ENCODE assay signal across 8 cellular contexts in the genomic region with DNA sequence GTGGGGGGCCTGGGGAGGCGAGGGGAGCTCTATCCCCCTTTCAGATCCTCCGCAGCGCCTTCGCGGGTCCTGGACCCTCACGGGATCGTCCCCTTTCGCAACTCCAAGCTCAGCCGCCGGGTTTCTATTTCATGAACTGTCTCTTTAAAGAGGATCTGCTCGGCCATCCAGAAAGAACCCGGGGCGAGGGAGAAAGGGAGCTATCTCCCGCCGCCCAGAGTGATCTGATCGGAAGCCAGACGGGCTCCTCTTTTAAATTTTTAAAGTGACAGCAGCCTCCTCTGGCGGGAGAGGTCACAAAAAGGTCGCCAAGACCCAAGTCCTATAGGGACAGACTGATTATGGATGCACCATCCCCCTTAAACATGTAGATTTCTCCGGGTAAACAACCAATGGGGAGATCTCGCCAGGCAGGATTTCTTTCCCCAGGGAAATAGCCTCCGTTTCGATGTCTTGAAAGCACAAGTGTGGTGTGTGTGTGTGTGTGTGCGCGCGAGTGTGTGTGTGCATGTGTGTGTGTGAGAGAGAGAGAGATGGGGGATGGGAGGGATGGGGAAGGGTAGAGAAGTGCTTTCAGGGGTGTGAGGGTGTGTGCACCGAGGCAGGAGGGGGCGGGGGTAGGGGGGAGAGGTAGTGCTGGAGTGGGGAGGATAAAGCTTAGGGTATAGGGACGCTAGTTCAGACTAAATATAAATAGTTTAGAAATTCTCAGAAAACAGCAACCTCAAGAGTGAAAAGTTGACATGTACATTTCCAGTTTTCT.
DNase-seq lines count a peak whose midpoint lies in the region; ATAC-seq and TF ChIP-seq lines count a peak whose summit lies in the region.

No MANE protein-coding gene starts in this region.

- no peaks in the 10 kb centered on the region for H3K36me3 ChIP-seq in iPS-18a (ENCODE audit: control insufficient read depth, low read depth, low read length)
- no peaks in the 10 kb centered on the region for H3K36me3 ChIP-seq in sigmoid colon

- no peak for TF ChIP-seq POLR2A in sigmoid colon (IDR thresholded peaks at IDR 0.05)

- peak; percentile 4 for DNase-seq in stimulated activated CD4-positive, alpha-beta T cell treated with anti-CD3 and anti-CD28 coated beads, Interleukin-1b, Interleukin-23, amount 100 ng/mL, for 48 hours
- DNase-seq in stimulated activated CD4-positive, alpha-beta T cell treated with anti-CD3 and anti-CD28 coated beads, Interleukin-12 subunit alpha, Interleukin-12 subunit beta, amount 100 ng/mL, for 4 hours = no peak
- DNase-seq in NCI-H748 treated with DMSO at 0.1 percent for 48 hours (lab: John Stamatoyannopoulos, UW) (peak; percentile 14), sigmoid colon (peak; percentile 63)

- TF ChIP-seq CTCF in brain (conservative IDR thresholded peaks at IDR 0.05) (no peak), sigmoid colon (IDR thresholded peaks at IDR 0.05) (no peak)

- H3K27me3 ChIP-seq in iPS-18a (ENCODE audit: control insufficient read depth, insufficient read depth, low read length) (peaks cover 78% of the 10 kb centered on the region), sigmoid colon (peaks cover 25 to 82% (median 60%) of the 10 kb centered on the region in 3 donors)

- H3K36me3 Mint-ChIP-seq in brain = no peaks in the 10 kb centered on the region

- H3K4me1 Mint-ChIP-seq in brain = peaks cover 63% of the 10 kb centered on the region

- peak overlapping the region in 3 of 5 experiments; percentile 10 to 95 (median 51) for H3K27ac Mint-ChIP-seq in brain

- ATAC-seq in HG02840 (IDR thresholded peaks at IDR 0.05; ENCODE audit: low FRiP score, unreplicated experiment) (no peak), GM21423 (IDR thresholded peaks at IDR 0.05; ENCODE audit: unreplicated experiment) (no peak)

- H3K4me1 ChIP-seq in iPS-18a (ENCODE audit: control insufficient read depth, low read depth, low read length) = peaks cover 17% of the 10 kb centered on the region
- H3K4me1 ChIP-seq in sigmoid colon = peaks cover 0 to 27% (median 25%) of the 10 kb centered on the region in 4 donors

- peaks cover 82% of the 10 kb centered on the region for H3K27me3 Mint-ChIP-seq in brain

- no peak for TF ChIP-seq EP300 in sigmoid colon (IDR thresholded peaks at IDR 0.05)

- H3K9ac ChIP-seq in iPS-18a (ENCODE audit: low read length) = peak overlapping the region; percentile 24

- 1 to 2% methylated on average over 29 of the region's 29 CpGs for WGBS in sigmoid colon, 2 donors

- peaks cover 0 to 4% (median 0%) of the 10 kb centered on the region in 5 experiments for H3K9me3 Mint-ChIP-seq in brain

- H3K27ac ChIP-seq in iPS-18a (ENCODE audit: low read length) (no peak overlapping the region), sigmoid colon (peak overlapping the region; percentile 5 to 79 (median 26))

- H3K9me3 ChIP-seq in iPS-18a (ENCODE audit: control insufficient read depth, low read depth, low read length) = no peaks in the 10 kb centered on the region
- no peaks in the 10 kb centered on the region for H3K9me3 ChIP-seq in sigmoid colon

- intact Hi-C loops in sigmoid colon (cut with DNase I) = loop anchor here (2.0 to 10.0 kb wide), 6 partner anchors 193 to 820 kb away; partner anchors contain the start of genes ACTRT3, MECOM, SEC62 and TERC

- peak overlapping the region; percentile 74 for H3K4me3 ChIP-seq in iPS-18a (ENCODE audit: low read length)
- H3K4me3 ChIP-seq in sigmoid colon = peak overlapping the region; percentile 4 to 37 (median 29)

- peak overlapping the region; percentile 77 to 92 (median 83) for H3K4me3 Mint-ChIP-seq in brain
